Comparison of ENCODE assay signal across 9 cellular contexts in genomic region chrX:39969099-39969825, GRCh38.
A peak's percentile ranks its signal among the peaks of the same experiment; 100 is the strongest.
DNase-seq lines count a peak whose midpoint lies in the region; ATAC-seq and TF ChIP-seq lines count a peak whose summit lies in the region.
"Had no signal": no experiment of that assay in that cellular context is flagged by ENCODE, and none has a peak within 500 bp of the region (broad histone marks: within the 10 kb centered on the region; RNA-seq: fewer than 3 reads in every experiment).

No MANE protein-coding gene starts in this region.

- H2AFZ ChIP-seq in IMR-90 (replicated peaks; ENCODE audit: low read length, poor library complexity), result peak overlapping the region; percentile 17

- BruUV-seq in IMR-90 (replicated peaks; lab: Mats Ljungman, UMichigan), result no TSS peak

- no peak overlapping the region for H3K23ac ChIP-seq in IMR-90 (ENCODE audit: low read depth, low read length)

- H3K14ac ChIP-seq in IMR-90 (replicated peaks; ENCODE audit: low read depth, low read length), result no peak overlapping the region

- no peaks in the 10 kb centered on the region for H3K9me1 ChIP-seq in IMR-90 (ENCODE audit: insufficient read depth, low read length)

- TF ChIP-seq RAD21 in IMR-90 (IDR thresholded peaks at IDR 0.05; ENCODE audit: low read length), result no peak

- no peak overlapping the region for H3K27ac Mint-ChIP-seq in activated naive CD8-positive, alpha-beta T cell

- peak overlapping the region; percentile 40 for H3K4me3 Mint-ChIP-seq in activated naive CD8-positive, alpha-beta T cell

- peaks cover 14% of the 10 kb centered on the region for H3K4me1 Mint-ChIP-seq in activated naive CD8-positive, alpha-beta T cell (ENCODE audit: low read depth)

- H3K4me2 ChIP-seq in IMR-90 (ENCODE audit: low read depth, low read length), result no peak overlapping the region

- H2BK120ac ChIP-seq in IMR-90 (ENCODE audit: low read depth, low read length), result no peak overlapping the region

- H3K79me1 ChIP-seq in IMR-90 (ENCODE audit: low read depth in 1 of 2, low read length in 2 of 2), result no peaks in the 10 kb centered on the region

- DNase-seq in IMR-90, result no peak
- DNase-seq in NCI-H526 treated with DMSO at 0.1 percent for 48 hours (lab: John Stamatoyannopoulos, UW), result peak; percentile 57
- DNase-seq in sciatic nerve (ENCODE audit: low spot score), result no peak
- no peak for DNase-seq in effector memory CD4-positive, alpha-beta T cell
- no peak for DNase-seq in vagina (ENCODE audit: extremely low spot score in 2 of 2)

- no peak for ATAC-seq in IMR-90 (ENCODE audit: low read depth)
- ATAC-seq in sciatic nerve, result peak; percentile 13
- no peak for ATAC-seq in HG03097 (IDR thresholded peaks at IDR 0.05; ENCODE audit: low FRiP score, unreplicated experiment)
- no peak for ATAC-seq in GM18870 (IDR thresholded peaks at IDR 0.05; ENCODE audit: unreplicated experiment)

- H2AK5ac ChIP-seq in IMR-90 (ENCODE audit: low read depth, low read length), result no peak overlapping the region

- H2BK20ac ChIP-seq in IMR-90 (ENCODE audit: low read depth, low read length), result no peak overlapping the region

- no peak overlapping the region for H4K8ac ChIP-seq in IMR-90 (ENCODE audit: low read depth in 2 of 2, low read length in 2 of 2)

- H3K56ac ChIP-seq in IMR-90 (ENCODE audit: extremely low read depth, insufficient read depth, low read length), result no peak overlapping the region

- H3K27me3 Mint-ChIP-seq in activated naive CD8-positive, alpha-beta T cell, result no peaks in the 10 kb centered on the region

- H2BK5ac ChIP-seq in IMR-90 (ENCODE audit: low read depth, low read length, poor library complexity, severe bottlenecking), result no peak overlapping the region

- H3K9me3 Mint-ChIP-seq in activated naive CD8-positive, alpha-beta T cell (ENCODE audit: low read depth), result no peaks in the 10 kb centered on the region

- dilution Hi-C loops in IMR-90 (cut with HindIII; ENCODE audit: low sequenced_read_pairs, unreplicated experiment), result no loop called here

- peaks cover 4% of the 10 kb centered on the region for H3K36me3 Mint-ChIP-seq in activated naive CD8-positive, alpha-beta T cell

- no peak overlapping the region for H2AK9ac ChIP-seq in IMR-90 (replicated peaks; ENCODE audit: low read depth, low read length, poor library complexity)

- no peak overlapping the region for H3K4me3 ChIP-seq in IMR-90 (ENCODE audit: insufficient read depth, low read depth, low read length)
- H3K4me3 ChIP-seq in effector memory CD4-positive, alpha-beta T cell (ENCODE audit: insufficient read depth, low read depth, low read length, poor library complexity, severe bottlenecking), result no peak overlapping the region
- no peak overlapping the region for H3K4me3 ChIP-seq in vagina
- H3K4me3 ChIP-seq: skin epidermis had no signal

- in situ Hi-C loops in IMR-90 (cut with MboI; ENCODE audit: low sequenced_read_pairs), result no loop called here

- POLR2A ChIA-PET in IMR-90 (lab: Charles Lee; ENCODE audit: unreplicated experiment), result no interaction called here

- WGBS in IMR-90 (ENCODE audit: extremely low coverage in 2 of 2, insufficient read length in 1 of 2), 2 experiments, result 29% methylated on average over 3 of the region's 16 CpGs; no CpG with 5 or more reads in 1 of the 2 experiments

- no peak overlapping the region for H4K91ac ChIP-seq in IMR-90 (ENCODE audit: insufficient read depth, low read depth, low read length)

- H4K5ac ChIP-seq in IMR-90 (ENCODE audit: low read depth, low read length), result no peak overlapping the region

- no peak overlapping the region for H3K9ac ChIP-seq in IMR-90 (ENCODE audit: low read depth, low read length)

- H3K9me3 ChIP-seq in IMR-90 (ENCODE audit: control insufficient read depth, insufficient read depth, low read length) (peaks cover 3% of the 10 kb centered on the region), vagina (no peaks in the 10 kb centered on the region)
- H3K9me3 ChIP-seq in effector memory CD4-positive, alpha-beta T cell (ENCODE audit: control insufficient read depth, low read length), result peaks cover 5% of the 10 kb centered on the region

- H3K27me3 ChIP-seq in IMR-90 (ENCODE audit: control insufficient read depth, insufficient read depth, low read length) (peaks cover 5% of the 10 kb centered on the region), vagina (no peaks in the 10 kb centered on the region)
- no peaks in the 10 kb centered on the region for H3K27me3 ChIP-seq in effector memory CD4-positive, alpha-beta T cell (replicated peaks; ENCODE audit: control insufficient read depth, insufficient read depth, low read length, poor library complexity, severe bottlenecking)

- no peaks in the 10 kb centered on the region for H4K20me1 ChIP-seq in IMR-90 (ENCODE audit: insufficient read depth, low read length)

- H3K27ac ChIP-seq in IMR-90 (ENCODE audit: insufficient read depth, low read length) (no peak overlapping the region), vagina (no peak overlapping the region)
- H3K27ac ChIP-seq in effector memory CD4-positive, alpha-beta T cell (ENCODE audit: insufficient read depth, low read length, poor library complexity, severe bottlenecking), result no peak overlapping the region

- H3K4ac ChIP-seq in IMR-90 (ENCODE audit: low read depth, low read length), result no peak overlapping the region

- TF ChIP-seq CTCF in IMR-90 (conservative IDR thresholded peaks at IDR 0.05; ENCODE audit: low read depth, low read length) (no peak), vagina (IDR thresholded peaks at IDR 0.05) (no peak)

- no peaks in the 10 kb centered on the region for H3K36me3 ChIP-seq in IMR-90 (ENCODE audit: control insufficient read depth, insufficient read depth, low read length)
- no peaks in the 10 kb centered on the region for H3K36me3 ChIP-seq in effector memory CD4-positive, alpha-beta T cell (ENCODE audit: control insufficient read depth, insufficient read depth, low read length)
- H3K36me3 ChIP-seq in vagina, result no peaks in the 10 kb centered on the region

- no peak overlapping the region for H2BK15ac ChIP-seq in IMR-90 (ENCODE audit: low read depth, low read length)

- CTCF ChIA-PET in IMR-90 (lab: Yijun Ruan, JAX), result interaction anchor here (0.6 kb wide), 1 partner anchor 285 kb away, joined by 3 read pairs; no protein-coding TSS in a partner anchor

- TF ChIP-seq POLR2A in IMR-90 (IDR thresholded peaks at IDR 0.05; ENCODE audit: low read depth, low read length) (no peak), vagina (IDR thresholded peaks at IDR 0.05) (no peak)

- no peak overlapping the region for H3K18ac ChIP-seq in IMR-90 (ENCODE audit: low read depth, low read length)

- intact Hi-C loops in IMR-90 (cut with micrococcal nuclease), result no loop called here
- intact Hi-C loops in sciatic nerve (cut with DNase I), result no loop called here
- intact Hi-C loops in vagina (cut with DNase I), result no loop called here

- H3K4me1 ChIP-seq in IMR-90 (ENCODE audit: control insufficient read depth, insufficient read depth, low read length), result 0 out of 2 replicates have a peak, but pooled peaks cover 1% of the 10 kb centered on the region
- H3K4me1 ChIP-seq in effector memory CD4-positive, alpha-beta T cell (ENCODE audit: control insufficient read depth, insufficient read depth, low read length, poor library complexity, severe bottlenecking), result peaks cover 8% of the 10 kb centered on the region
- H3K4me1 ChIP-seq in vagina, result no peaks in the 10 kb centered on the region

TF ChIP-seq in IMR-90, 13 proteins besides CTCF, POLR2A, EP300 and RAD21:
- TF ChIP-seq SMC3 (IDR thresholded peaks at IDR 0.05; ENCODE audit: low read depth, low read length) (no peak), MAZ (IDR thresholded peaks at IDR 0.05; ENCODE audit: borderline replicate concordance, low read depth, low read length) (no peak), FOS (IDR thresholded peaks at IDR 0.05; ENCODE audit: low read depth, low read length) (no peak), CEBPB (IDR thresholded peaks at IDR 0.05; ENCODE audit: low read depth, low read length) (no peak), RFX5 (IDR thresholded peaks at IDR 0.05; ENCODE audit: low read depth, low read length) (no peak), RCOR1 (IDR thresholded peaks at IDR 0.05; ENCODE audit: insufficient replicate concordance, low read length) (no peak), NFE2L2 (IDR thresholded peaks at IDR 0.05; ENCODE audit: low read depth, low read length) (no peak), MXI1 (IDR thresholded peaks at IDR 0.05; ENCODE audit: borderline replicate concordance, low read depth, low read length) (no peak), MAFK (IDR thresholded peaks at IDR 0.05; ENCODE audit: low read depth, low read length) (no peak), USF2 (IDR thresholded peaks at IDR 0.05; ENCODE audit: low read depth, low read length) (no peak), CHD1 (IDR thresholded peaks at IDR 0.05; ENCODE audit: low read depth, low read length) (no peak)
